ENCODE assay signal across 1 cellular context in genomic region chr9:70607926-70608325, GRCh38.
TF ChIP-seq lines count a peak whose summit lies in the region.

No MANE protein-coding gene starts in this region.

TF ChIP-seq in K562, 482 proteins besides CTCF, POLR2A, EP300 and RAD21 (continued from another document):
- TF ChIP-seq PBX2 (CRISPR knock-in tag; IDR thresholded peaks at IDR 0.05; ENCODE audit: low read depth) (peak; percentile 74), PBX2 (tag; conservative IDR thresholded peaks at IDR 0.05; ENCODE audit: low read depth) (peak; percentile 96), CBFB (CRISPR knock-in tag; IDR thresholded peaks at IDR 0.05) (no peak), SRF (CRISPR knock-in tag; IDR thresholded peaks at IDR 0.05) (peak in 1 of 2 experiments; percentile 77; a peak in 2 of 4 replicates), ELF1 (tag; IDR thresholded peaks at IDR 0.05) (peak; percentile 62), SUPT5H (IDR thresholded peaks at IDR 0.05) (no peak), TCF15 (CRISPR knock-in tag; IDR thresholded peaks at IDR 0.05) (no peak), MEIS2 (IDR thresholded peaks at IDR 0.05; ENCODE audit: partially characterized antibody) (peak; percentile 99), EHMT2 (IDR thresholded peaks at IDR 0.05) (peak; percentile 74; the same call in 1 of the 2 replicates), ZBTB40 (IDR thresholded peaks at IDR 0.05) (peak; percentile 84), ZBTB40 (CRISPR knock-in tag; IDR thresholded peaks at IDR 0.05) (no peak), FOXM1 (IDR thresholded peaks at IDR 0.05; ENCODE audit: low read depth) (peak; percentile 98), FOXM1 (CRISPR knock-in tag; IDR thresholded peaks at IDR 0.05; ENCODE audit: low read depth) (peak; percentile 75; the same call in 1 of the 2 replicates), ZBTB5 (IDR thresholded peaks at IDR 0.05) (no peak), HDAC2 (IDR thresholded peaks at IDR 0.05) (no peak), CREM (IDR thresholded peaks at IDR 0.05; ENCODE audit: low read depth) (peak; percentile 44; the same call in 1 of the 2 replicates), MXD1 (CRISPR knock-in tag; IDR thresholded peaks at IDR 0.05; ENCODE audit: borderline replicate concordance, poor library complexity, severe bottlenecking) (no peak)
